Comparison of ENCODE assay signal across 1 cellular context in the genomic region with DNA sequence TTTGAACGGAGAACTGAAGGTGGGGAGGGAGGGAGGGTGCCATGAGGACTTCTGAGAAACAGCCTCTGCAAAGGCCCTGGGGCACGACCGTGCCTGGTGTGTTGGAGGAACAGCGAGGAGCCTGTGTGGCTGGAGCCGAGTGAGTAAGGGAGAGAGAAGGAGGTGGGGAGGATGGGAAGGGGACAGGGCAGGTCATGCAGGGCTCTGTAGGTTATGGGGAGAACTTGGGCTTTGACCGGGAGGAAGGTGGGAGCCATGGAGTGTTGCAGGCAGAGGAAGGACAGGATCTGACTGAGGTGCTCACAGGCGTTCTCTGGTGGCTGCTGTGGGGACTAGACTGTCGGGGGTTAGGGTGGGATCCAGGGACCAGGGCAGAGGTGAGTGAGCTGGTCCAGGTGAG.
A peak's percentile ranks its signal among the peaks of the same experiment; 100 is the strongest.
TF ChIP-seq lines count a peak whose summit lies in the region.

No MANE protein-coding gene starts in this region.

TF ChIP-seq in K562, 482 proteins besides CTCF, POLR2A, EP300 and RAD21 (continued from another document):
- TF ChIP-seq, protein P1, sequence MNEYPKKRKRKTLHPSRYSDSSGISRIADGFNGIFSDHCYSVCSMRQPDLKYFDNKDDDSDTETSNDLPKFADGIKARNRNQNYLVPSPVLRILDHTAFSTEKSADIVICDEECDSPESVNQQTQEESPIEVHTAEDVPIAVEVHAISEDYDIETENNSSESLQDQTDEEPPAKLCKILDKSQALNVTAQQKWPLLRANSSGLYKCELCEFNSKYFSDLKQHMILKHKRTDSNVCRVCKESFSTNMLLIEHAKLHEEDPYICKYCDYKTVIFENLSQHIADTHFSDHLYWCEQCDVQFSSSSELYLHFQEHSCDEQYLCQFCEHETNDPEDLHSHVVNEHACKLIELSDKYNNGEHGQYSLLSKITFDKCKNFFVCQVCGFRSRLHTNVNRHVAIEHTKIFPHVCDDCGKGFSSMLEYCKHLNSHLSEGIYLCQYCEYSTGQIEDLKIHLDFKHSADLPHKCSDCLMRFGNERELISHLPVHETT (CRISPR knock-in tag; conservative IDR thresholded peaks at IDR 0.05 in 1 of 2, IDR thresholded peaks at IDR 0.05 in 1 of 2): no peak
- no peak for TF ChIP-seq ZNF830 (CRISPR knock-in tag; IDR thresholded peaks at IDR 0.05)
- TF ChIP-seq L3MBTL2 (IDR thresholded peaks at IDR 0.05): no peak
- TF ChIP-seq ZFP36 (IDR thresholded peaks at IDR 0.05; ENCODE audit: low read depth, low read length, partially characterized antibody): peak; percentile 73
